In genomic region chrX:154398668-154399526, GRCh38 we compare ENCODE assay signal across 1 cellular context.
A peak's percentile ranks its signal among the peaks of the same experiment; 100 is the strongest.
TF ChIP-seq lines count a peak whose summit lies in the region.

No MANE protein-coding gene starts in this region.

TF ChIP-seq in K562, 482 proteins besides CTCF, POLR2A, EP300 and RAD21 (continued from another document and continues in another):
- TF ChIP-seq GATAD2B (IDR thresholded peaks at IDR 0.05; ENCODE audit: borderline replicate concordance) (0 out of 2 replicates have a peak, but pooled peaks have one; percentile 13), CBFB (CRISPR knock-in tag; IDR thresholded peaks at IDR 0.05) (no peak), THRAP3 (IDR thresholded peaks at IDR 0.05; ENCODE audit: borderline replicate concordance) (no peak), RBM15 (IDR thresholded peaks at IDR 0.05; ENCODE audit: insufficient read depth, low read length) (no peak), CBFA2T2 (conservative IDR thresholded peaks at IDR 0.05) (no peak), BHLHE40 (IDR thresholded peaks at IDR 0.05; ENCODE audit: low read length) (peak; percentile 69), CREM (IDR thresholded peaks at IDR 0.05; ENCODE audit: low read depth) (peak; percentile 56; the same call in 1 of the 2 replicates), MAFK (IDR thresholded peaks at IDR 0.05; ENCODE audit: low read length) (no peak), PHB (CRISPR knock-in tag; IDR thresholded peaks at IDR 0.05) (no peak), IRF2 (CRISPR knock-in tag; IDR thresholded peaks at IDR 0.05) (no peak), SPI1 (IDR thresholded peaks at IDR 0.05; ENCODE audit: borderline replicate concordance, low read depth, low read length) (no peak), SMARCE1 (IDR thresholded peaks at IDR 0.05) (no peak; the same call in 1 of the 2 replicates), DLX4 (CRISPR knock-in tag; IDR thresholded peaks at IDR 0.05) (no peak), CCAR2 (IDR thresholded peaks at IDR 0.05; ENCODE audit: low read depth, low read length) (no peak), POLR2H (tag; IDR thresholded peaks at IDR 0.05; ENCODE audit: low read depth) (no peak), JUNB (CRISPR knock-in tag; conservative IDR thresholded peaks at IDR 0.05) (no peak), MEIS2 (IDR thresholded peaks at IDR 0.05; ENCODE audit: partially characterized antibody) (no peak), FOXK2 (conservative IDR thresholded peaks at IDR 0.05 in 1 of 2, IDR thresholded peaks at IDR 0.05 in 1 of 2; ENCODE audit: low read depth in 2 of 2) (peak; percentile 27 to 47; a peak in 3 of 4 replicates), ZNF165 (CRISPR knock-in tag; IDR thresholded peaks at IDR 0.05; ENCODE audit: borderline replicate concordance) (no peak), ZFP1 (CRISPR knock-in tag; IDR thresholded peaks at IDR 0.05) (no peak), NFATC3 (IDR thresholded peaks at IDR 0.05) (no peak), ARID2 (IDR thresholded peaks at IDR 0.05) (no peak), CBX8 (IDR thresholded peaks at IDR 0.05; ENCODE audit: borderline replicate concordance, extremely low read depth, low read depth, low read length, poor library complexity, severe bottlenecking) (no peak), MIER1 (IDR thresholded peaks at IDR 0.05; ENCODE audit: low read depth) (no peak), MTA1 (IDR thresholded peaks at IDR 0.05; ENCODE audit: borderline replicate concordance) (no peak), HOMEZ (CRISPR knock-in tag; IDR thresholded peaks at IDR 0.05) (no peak), CREB3L1 (IDR thresholded peaks at IDR 0.05; ENCODE audit: borderline replicate concordance, low read depth) (peak; percentile 17; the same call in 1 of the 2 replicates), KDM4B (IDR thresholded peaks at IDR 0.05; ENCODE audit: borderline replicate concordance in 2 of 2, low read depth in 1 of 2) (no peak), ETV5 (CRISPR knock-in tag; IDR thresholded peaks at IDR 0.05; ENCODE audit: low read depth) (no peak; the same call in 1 of the 2 replicates), ARID4B (CRISPR knock-in tag; IDR thresholded peaks at IDR 0.05) (no peak; the same call in 1 of the 2 replicates), ZEB2 (IDR thresholded peaks at IDR 0.05) (no peak), RFX1 (IDR thresholded peaks at IDR 0.05) (no peak), SRSF7 (optimal IDR thresholded peaks at IDR 0.05; ENCODE audit: low read depth, low read length) (no peak), GTF2E2 (tag; IDR thresholded peaks at IDR 0.05) (no peak), ZSCAN32 (CRISPR knock-in tag; IDR thresholded peaks at IDR 0.05) (no peak), RBM17 (IDR thresholded peaks at IDR 0.05; ENCODE audit: borderline replicate concordance, low read depth, low read length) (no peak), CBX1 (IDR thresholded peaks at IDR 0.05; ENCODE audit: low read depth) (no peak), RAD51 (IDR thresholded peaks at IDR 0.05; ENCODE audit: borderline replicate concordance, low read depth) (peak; percentile 61), ZNF830 (CRISPR knock-in tag; IDR thresholded peaks at IDR 0.05) (no peak), HMG20B (CRISPR knock-in tag; IDR thresholded peaks at IDR 0.05) (no peak), CXXC5 (CRISPR knock-in tag; IDR thresholded peaks at IDR 0.05) (peak; percentile 69), ZBTB11 (CRISPR knock-in tag; IDR thresholded peaks at IDR 0.05) (peak in 1 of 3 experiments; percentile 72; a peak in 1 of 6 replicates), GABPB1 (CRISPR knock-in tag; IDR thresholded peaks at IDR 0.05) (no peak), ZNF140 (CRISPR knock-in tag; IDR thresholded peaks at IDR 0.05) (no peak)
- TF ChIP-seq, protein P1, sequence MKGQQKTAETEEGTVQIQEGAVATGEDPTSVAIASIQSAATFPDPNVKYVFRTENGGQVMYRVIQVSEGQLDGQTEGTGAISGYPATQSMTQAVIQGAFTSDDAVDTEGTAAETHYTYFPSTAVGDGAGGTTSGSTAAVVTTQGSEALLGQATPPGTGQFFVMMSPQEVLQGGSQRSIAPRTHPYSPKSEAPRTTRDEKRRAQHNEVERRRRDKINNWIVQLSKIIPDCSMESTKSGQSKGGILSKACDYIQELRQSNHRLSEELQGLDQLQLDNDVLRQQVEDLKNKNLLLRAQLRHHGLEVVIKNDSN (CRISPR knock-in tag; IDR thresholded peaks at IDR 0.05), result peak; percentile 73
- TF ChIP-seq, protein P2, sequence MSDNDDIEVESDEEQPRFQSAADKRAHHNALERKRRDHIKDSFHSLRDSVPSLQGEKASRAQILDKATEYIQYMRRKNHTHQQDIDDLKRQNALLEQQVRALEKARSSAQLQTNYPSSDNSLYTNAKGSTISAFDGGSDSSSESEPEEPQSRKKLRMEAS (CRISPR knock-in tag; IDR thresholded peaks at IDR 0.05), result peak; percentile 82
- TF ChIP-seq, protein P3, sequence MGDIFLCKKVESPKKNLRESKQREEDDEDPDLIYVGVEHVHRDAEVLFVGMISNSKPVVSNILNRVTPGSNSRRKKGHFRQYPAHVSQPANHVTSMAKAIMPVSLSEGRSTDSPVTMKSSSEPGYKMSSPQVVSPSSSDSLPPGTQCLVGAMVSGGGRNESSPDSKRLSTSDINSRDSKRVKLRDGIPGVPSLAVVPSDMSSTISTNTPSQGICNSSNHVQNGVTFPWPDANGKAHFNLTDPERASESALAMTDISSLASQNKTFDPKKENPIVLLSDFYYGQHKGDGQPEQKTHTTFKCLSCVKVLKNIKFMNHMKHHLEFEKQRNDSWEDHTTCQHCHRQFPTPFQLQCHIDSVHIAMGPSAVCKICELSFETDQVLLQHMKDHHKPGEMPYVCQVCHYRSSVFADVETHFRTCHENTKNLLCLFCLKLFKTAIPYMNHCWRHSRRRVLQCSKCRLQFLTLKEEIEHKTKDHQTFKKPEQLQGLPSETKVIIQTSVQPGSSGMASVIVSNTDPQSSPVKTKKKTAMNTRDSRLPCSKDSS (IDR thresholded peaks at IDR 0.05; ENCODE audit: low read depth, partially characterized antibody), result no peak
